13 cellular contexts compared by ENCODE assay signal in the genomic region with DNA sequence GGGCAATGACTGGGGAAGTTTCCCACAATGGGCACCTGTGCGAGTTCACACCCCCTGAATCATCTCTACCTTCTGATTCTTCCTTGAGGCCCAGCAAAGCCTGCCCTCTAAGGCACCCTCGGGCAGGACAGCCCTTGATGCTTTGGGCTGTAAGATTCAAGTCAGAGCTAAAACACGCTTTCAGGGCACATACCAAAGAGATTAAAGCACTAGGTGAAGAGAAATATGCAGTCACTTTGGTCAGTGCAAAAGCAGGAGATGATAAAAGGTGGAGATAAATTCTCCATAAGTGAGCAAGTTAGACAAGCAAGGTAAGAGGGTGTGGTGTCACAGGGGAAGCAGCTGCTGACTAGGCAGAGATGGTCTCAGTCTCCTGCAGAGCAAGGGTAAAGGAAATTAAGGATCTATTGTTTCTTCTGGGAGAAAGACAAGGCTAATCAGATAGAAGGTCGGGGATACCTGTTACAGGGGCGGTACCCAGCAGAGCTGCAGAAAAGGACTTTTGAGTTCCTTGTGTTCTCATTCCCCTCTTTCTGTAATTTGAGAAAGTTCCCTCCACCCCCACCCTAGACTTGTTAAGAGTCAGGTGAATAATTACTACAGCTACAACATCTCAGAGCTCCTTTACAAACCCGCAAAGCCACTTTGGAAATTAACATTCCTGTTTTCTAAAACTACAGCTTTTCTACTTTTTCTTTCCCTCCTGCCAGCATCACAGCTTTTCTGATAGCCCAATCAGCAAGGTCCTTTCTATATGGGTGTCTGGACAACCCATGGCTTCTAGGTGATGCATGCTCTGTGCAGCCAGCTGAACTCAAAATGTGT. TPM values are rescaled to one million over a fixed set of nuclear protein-coding genes. Genes with fewer than 3 reads are reported as not detected.
DNase-seq lines count a peak whose midpoint lies in the region; ATAC-seq, FAIRE-seq and TF ChIP-seq lines count a peak whose summit lies in the region.
"Had no signal": no experiment of that assay in that cellular context is flagged by ENCODE, and none has a peak within 500 bp of the region (broad histone marks: within the 10 kb centered on the region; RNA-seq: fewer than 3 reads in every experiment).

No MANE protein-coding gene starts in this region.

- H3K4me2 ChIP-seq in H1 (ENCODE audit: insufficient read depth in 1 of 2, low read depth in 2 of 2, low read length in 2 of 2) (peak overlapping the region; percentile 59 to 69), mesenchymal stem cell (ENCODE audit: low read length, poor library complexity, severe bottlenecking) (no peak overlapping the region)

- no peak overlapping the region for H2BK15ac ChIP-seq in H1 (ENCODE audit: low read length)
- peak overlapping the region; percentile 18 for H2BK15ac ChIP-seq in mesenchymal stem cell (ENCODE audit: low read depth, poor library complexity, severe bottlenecking)

- no peak for TF ChIP-seq EP300 in H1 (IDR thresholded peaks at IDR 0.05; ENCODE audit: borderline replicate concordance in 1 of 2, low read depth in 2 of 2, low read length in 2 of 2)

- POLR2A ChIA-PET in H1 (lab: Charles Lee; ENCODE audit: partially characterized antibody) = interaction anchor here (0.8 to 2.6 kb wide), 7 partner anchors 10 to 99 kb away, joined by 4 to 17 read pairs (median 6); no protein-coding TSS in a partner anchor

- peak overlapping the region; percentile 41 for H3K27ac Mint-ChIP-seq in stimulated activated naive CD8-positive, alpha-beta T cell treated with anti-CD3 and anti-CD28 coated beads, Interleukin-15, Interleukin-2, amounts not matched to agents 100 ng/mL and 50 ng/mL, for 24 hours
- no peak overlapping the region for H3K27ac Mint-ChIP-seq in stimulated activated naive CD8-positive, alpha-beta T cell treated with anti-CD3 and anti-CD28 coated beads, Interleukin-15, amount 100 ng/mL, for 72 hours

- intact Hi-C loops in pancreas (cut with DNase I) = no loop called here

- TF ChIP-seq RAD21 in H1 (IDR thresholded peaks at IDR 0.05 in 1 of 2, conservative IDR thresholded peaks at IDR 0.05 in 1 of 2; ENCODE audit: low read depth in 2 of 2, low read length in 2 of 2) = no peak; a peak in 1 of 4 replicates

- H3K23ac ChIP-seq in H1 (ENCODE audit: insufficient read length) (no peak overlapping the region), mesenchymal stem cell (ENCODE audit: low read length in 2 of 2) (no peak overlapping the region)

- H3K4ac ChIP-seq in H1 (replicated peaks; ENCODE audit: insufficient read length, low read depth, low read length) (peak overlapping the region; percentile 70), mesenchymal stem cell (ENCODE audit: low read depth in 1 of 2, low read length in 2 of 2) (no peak overlapping the region)

- no peak for DNase-seq in stimulated activated naive CD8-positive, alpha-beta T cell treated with anti-CD3 and anti-CD28 coated beads, Interleukin-15, amount 100 ng/mL, for 72 hours
- peak; percentile 52 to 57 for DNase-seq in H1 (ENCODE audit: low read depth in 1 of 2, low spot score in 2 of 2)
- no peak for DNase-seq in mesenchymal stem cell
- DNase-seq in pancreas = no peak
- no peak for DNase-seq in activated CD8-positive, alpha-beta memory T cell treated with anti-CD3 and anti-CD28 coated beads, Interleukin-2, amount 50 U/mL, for 48 hours
- DNase-seq: activated T-cell treated with anti-CD3 and anti-CD28 coated beads for 4 hours, DND-41, dorsolateral prefrontal cortex, NCI-H524 treated with DMSO at 0.1 percent for 48 hours, Right ventricle myocardium superior had no signal

- no peaks in the 10 kb centered on the region for H3K9me3 ChIP-seq in H1 (ENCODE audit: insufficient read depth in 2 of 2, low read depth in 1 of 2, low read length in 1 of 2)
- no peaks in the 10 kb centered on the region for H3K9me3 ChIP-seq in mesenchymal stem cell (ENCODE audit: control insufficient read depth, low read length)
- H3K9me3 ChIP-seq in pancreas = no peaks in the 10 kb centered on the region

- H2BK120ac ChIP-seq in H1 (replicated peaks; ENCODE audit: low read depth, low read length) (peak overlapping the region; percentile 47), mesenchymal stem cell (ENCODE audit: low read depth, low read length) (no peak overlapping the region)

- H3K27me3 Mint-ChIP-seq in stimulated activated naive CD8-positive, alpha-beta T cell treated with anti-CD3 and anti-CD28 coated beads, Interleukin-15, Interleukin-2, amounts not matched to agents 100 ng/mL and 50 ng/mL, for 24 hours = peaks cover 3% of the 10 kb centered on the region
- H3K27me3 Mint-ChIP-seq in stimulated activated naive CD8-positive, alpha-beta T cell treated with anti-CD3 and anti-CD28 coated beads, Interleukin-15, amount 100 ng/mL, for 72 hours = peaks cover 21% of the 10 kb centered on the region

- no peaks in the 10 kb centered on the region for H4K20me1 ChIP-seq in H1 (replicated peaks in 1 of 2; ENCODE audit: control insufficient read depth in 1 of 2, insufficient read depth in 2 of 2, low read length in 2 of 2)

- H3K4me3 ChIP-seq in H1 (ENCODE audit: extremely low read depth in 1 of 4, insufficient read depth in 2 of 4, low read depth in 3 of 4, low read length in 4 of 4) = peak overlapping the region in 1 of 4 experiments; percentile 33; a peak in 3 of 8 replicates
- H3K4me3 ChIP-seq in mesenchymal stem cell (ENCODE audit: insufficient read depth in 1 of 2, low read depth in 1 of 2, low read length in 2 of 2) = no peak overlapping the region
- no peak overlapping the region for H3K4me3 ChIP-seq in pancreas
- H3K4me3 ChIP-seq: dorsolateral prefrontal cortex had no signal

- TF ChIP-seq CTCF in H1 (IDR thresholded peaks at IDR 0.05; ENCODE audit: control extremely low read depth in 1 of 3, insufficient read depth in 1 of 3, low read depth in 1 of 3, low read length in 3 of 3) (no peak), pancreas (IDR thresholded peaks at IDR 0.05) (no peak)

- H3K4me3 Mint-ChIP-seq in stimulated activated naive CD8-positive, alpha-beta T cell treated with anti-CD3 and anti-CD28 coated beads, Interleukin-15, Interleukin-2, amounts not matched to agents 100 ng/mL and 50 ng/mL, for 24 hours = no peak overlapping the region
- H3K4me3 Mint-ChIP-seq in stimulated activated naive CD8-positive, alpha-beta T cell treated with anti-CD3 and anti-CD28 coated beads, Interleukin-15, amount 100 ng/mL, for 72 hours = no peak overlapping the region

- H3K9ac ChIP-seq in H1 (replicated peaks in 1 of 4; ENCODE audit: extremely low read depth in 1 of 4, low read depth in 3 of 4, low read length in 3 of 4) (peak overlapping the region in 1 of 4 experiments; percentile 6; a peak in 2 of 7 replicates), mesenchymal stem cell (ENCODE audit: low read length) (no peak overlapping the region)

- H3K56ac ChIP-seq in H1 (replicated peaks; ENCODE audit: insufficient read length, low read depth, low read length) = no peak overlapping the region

- H2BK20ac ChIP-seq in H1 (ENCODE audit: low read length) = peak overlapping the region; percentile 98

- H3K79me1 ChIP-seq in H1 (ENCODE audit: low read depth, low read length) = peaks cover 5% of the 10 kb centered on the region; the same call in 1 of the 2 replicates
- H3K79me1 ChIP-seq in mesenchymal stem cell (replicated peaks; ENCODE audit: low read length, poor library complexity, severe bottlenecking) = peaks cover 14% of the 10 kb centered on the region

- no peak for TF ChIP-seq POLR2A in H1 (IDR thresholded peaks at IDR 0.05; ENCODE audit: control extremely low read depth in 1 of 2, low read depth in 2 of 2, low read length in 2 of 2)

- peak overlapping the region; percentile 91 for H2AK5ac ChIP-seq in H1 (ENCODE audit: low read depth, low read length)
- H2AK5ac ChIP-seq in mesenchymal stem cell (ENCODE audit: low read length, severe bottlenecking) = peak overlapping the region; percentile 86

- peak overlapping the region; percentile 97 for H2BK12ac ChIP-seq in H1 (ENCODE audit: low read depth, low read length)
- no peak overlapping the region for H2BK12ac ChIP-seq in mesenchymal stem cell (ENCODE audit: low read length in 2 of 2)

- H3K27ac ChIP-seq in H1 (ENCODE audit: low read depth, low read length) (peak overlapping the region; percentile 69), mesenchymal stem cell (ENCODE audit: low read length, poor library complexity, severe bottlenecking) (peak overlapping the region; percentile 8), pancreas (peak overlapping the region in 1 of 4 donors; percentile 7)
- H3K27ac ChIP-seq: dorsolateral prefrontal cortex had no signal

- peaks cover 7% of the 10 kb centered on the region for H3K4me1 Mint-ChIP-seq in stimulated activated naive CD8-positive, alpha-beta T cell treated with anti-CD3 and anti-CD28 coated beads, Interleukin-15, Interleukin-2, amounts not matched to agents 100 ng/mL and 50 ng/mL, for 24 hours (ENCODE audit: low read depth)
- no peaks in the 10 kb centered on the region for H3K4me1 Mint-ChIP-seq in stimulated activated naive CD8-positive, alpha-beta T cell treated with anti-CD3 and anti-CD28 coated beads, Interleukin-15, amount 100 ng/mL, for 72 hours

- H4K91ac ChIP-seq in H1 (replicated peaks; ENCODE audit: insufficient read length, low read length) = peak overlapping the region; percentile 81
- H4K91ac ChIP-seq in mesenchymal stem cell (ENCODE audit: low read length) = no peak overlapping the region

- H4K8ac ChIP-seq in H1 (ENCODE audit: extremely low read depth, insufficient read depth, low read length) (no peak overlapping the region; the same call in 1 of the 2 replicates), mesenchymal stem cell (ENCODE audit: low read length) (no peak overlapping the region)

- H3K23me2 ChIP-seq in H1 (ENCODE audit: low read depth, low read length) = no peaks in the 10 kb centered on the region

- H3K36me3 Mint-ChIP-seq in stimulated activated naive CD8-positive, alpha-beta T cell treated with anti-CD3 and anti-CD28 coated beads, Interleukin-15, Interleukin-2, amounts not matched to agents 100 ng/mL and 50 ng/mL, for 24 hours (ENCODE audit: low read depth) = no peaks in the 10 kb centered on the region

- no peaks in the 10 kb centered on the region for H3K9me3 Mint-ChIP-seq in stimulated activated naive CD8-positive, alpha-beta T cell treated with anti-CD3 and anti-CD28 coated beads, Interleukin-15, Interleukin-2, amounts not matched to agents 100 ng/mL and 50 ng/mL, for 24 hours
- H3K9me3 Mint-ChIP-seq in stimulated activated naive CD8-positive, alpha-beta T cell treated with anti-CD3 and anti-CD28 coated beads, Interleukin-15, amount 100 ng/mL, for 72 hours = no peaks in the 10 kb centered on the region

- no peak overlapping the region for H2AFZ ChIP-seq in H1 (ENCODE audit: low read length)
- H2AFZ ChIP-seq in mesenchymal stem cell (ENCODE audit: low read depth, low read length) = no peak overlapping the region

- H3K18ac ChIP-seq in H1 (ENCODE audit: extremely low read depth, low read length) (peak overlapping the region; percentile 93), mesenchymal stem cell (ENCODE audit: low read depth in 1 of 2, low read length in 2 of 2) (peak overlapping the region in 1 of 2 experiments; percentile 65)

- H4K5ac ChIP-seq in H1 (ENCODE audit: insufficient read length, low read depth, low read length) = peak overlapping the region; percentile 30

- ATAC-seq in stimulated activated naive CD8-positive, alpha-beta T cell treated with anti-CD3 and anti-CD28 coated beads, Interleukin-15, amount 100 ng/mL, for 72 hours = no peak
- ATAC-seq in GM18870 (IDR thresholded peaks at IDR 0.05; ENCODE audit: unreplicated experiment) = no peak
- ATAC-seq in pancreas = no peak
- no peak for ATAC-seq in HG02571 (IDR thresholded peaks at IDR 0.05; ENCODE audit: unreplicated experiment)

- H2BK5ac ChIP-seq in H1 (ENCODE audit: low read depth, low read length) (peak overlapping the region; percentile 94; the same call in 1 of the 2 replicates), mesenchymal stem cell (ENCODE audit: low read depth, low read length, poor library complexity, severe bottlenecking) (peak overlapping the region; percentile 57)

- no peaks in the 10 kb centered on the region for H3K27me3 ChIP-seq in H1 (replicated peaks in 1 of 4; ENCODE audit: control insufficient read depth in 3 of 4, extremely low read depth in 1 of 4, insufficient read depth in 3 of 4, low read length in 3 of 4)
- no peaks in the 10 kb centered on the region for H3K27me3 ChIP-seq in mesenchymal stem cell (ENCODE audit: control insufficient read depth in 1 of 2, insufficient read depth in 1 of 2, low read length in 2 of 2)
- no peaks in the 10 kb centered on the region for H3K27me3 ChIP-seq in pancreas

- peak; percentile 92 for FAIRE-seq in H1 (lab: Jason Lieb, UNC)
- no peak for FAIRE-seq in pancreas (lab: Jason Lieb, UNC)

- peaks cover 6 to 31% (median 15%) of the 10 kb centered on the region in 4 experiments for H3K4me1 ChIP-seq in H1 (replicated peaks in 1 of 4; ENCODE audit: control insufficient read depth in 3 of 4, insufficient read depth in 4 of 4, low read length in 3 of 4)
- H3K4me1 ChIP-seq in mesenchymal stem cell (ENCODE audit: control insufficient read depth, insufficient read depth, low read depth, low read length) = peaks cover 29% of the 10 kb centered on the region
- H3K4me1 ChIP-seq in pancreas = peaks cover 7 to 33% (median 14%) of the 10 kb centered on the region in 3 donors

- H3K14ac ChIP-seq in H1 (ENCODE audit: insufficient read length) (no peak overlapping the region), mesenchymal stem cell (ENCODE audit: low read length in 2 of 2) (no peak overlapping the region)

- H3K36me3 ChIP-seq in H1 (ENCODE audit: control insufficient read depth in 2 of 4, insufficient read depth in 4 of 4, low read length in 3 of 4) (peaks cover 7 to 79% (median 23%) of the 10 kb centered on the region in 4 experiments; a peak in 7 of 8 replicates), mesenchymal stem cell (ENCODE audit: control insufficient read depth in 1 of 2, insufficient read depth in 2 of 2, low read depth in 1 of 2, low read length in 2 of 2) (peaks cover 0 to 22% of the 10 kb centered on the region in 2 experiments), pancreas (peaks cover 0 to 13% (median 3%) of the 10 kb centered on the region in 3 donors)

- CTCF ChIA-PET in H1 (lab: Charles Lee; ENCODE audit: partially characterized antibody) = interaction anchor here (0.7 to 7.3 kb wide), 8 partner anchors 7 to 111 kb away, joined by 3 to 52 read pairs (median 5); no protein-coding TSS in a partner anchor

- WGBS in H1 (ENCODE audit: extremely low coverage in 1 of 2, insufficient coverage in 1 of 2, insufficient read length in 1 of 2, insufficient replicate concordance in 2 of 2, low coverage in 1 of 2, low lambda C conversion rate in 2 of 2, missing lambda C conversion rate in 1 of 2), 2 experiments = 36% methylated on average over 6 of the region's 6 CpGs; no CpG with 5 or more reads in 1 of the 2 experiments
- 82% methylated on average over 6 of the region's 6 CpGs for WGBS in mesenchymal stem cell
- WGBS in pancreas, 2 donors = 75% methylated on average over 6 of the region's 6 CpGs

- peaks cover 0 to 5% of the 10 kb centered on the region in 2 experiments; a peak in 1 of 4 replicates for H3K79me2 ChIP-seq in H1 (ENCODE audit: control insufficient read depth in 1 of 2, insufficient read depth in 2 of 2, low read length in 2 of 2)

RNA-seq across cellular contexts. Expression of a gene that starts 26.4 kb away (rescaled TPM):
- total RNA-seq in H1 (2021; fragmentation: NEBNext Ultra II Directional; extraction: Animal tissue kit (Norgen Biotek cat#: 25700)) = 245 and 264 TPM in 2 replicates
- polyA plus RNA-seq in H1 (2011; rRNA removed) (169 and 199 TPM in 2 replicates), pancreas (10 to 100 TPM; 54.5 to 98.4 TPM)
- 145 TPM for polyA plus RNA-seq in H1 (2011; cell fraction: cytosol; rRNA removed)
- polyA plus RNA-seq in H1 (2011; cell fraction: nucleus; rRNA removed) = 149 TPM
- polyA plus RNA-seq in H1 (2012, experiment 1 of 2) = 232 to 293 TPM (median 265 TPM) in 4 replicates
- 278 TPM for polyA plus RNA-seq in H1 (2012, experiment 2 of 2)
- 242 TPM for polyA plus RNA-seq in H1 (2013, experiment 1 of 2)
- polyA plus RNA-seq in H1 (2013, experiment 2 of 2) = 244 TPM
- polyA minus RNA-seq in H1 (2011; rRNA and poly(A)+ RNA removed) = 142 and 150 TPM in 2 replicates
- 109 TPM for polyA minus RNA-seq in H1 (2011; cell fraction: cytosol; rRNA and poly(A)+ RNA removed)
- 70.1 TPM for polyA minus RNA-seq in H1 (2011; cell fraction: nucleus; rRNA and poly(A)+ RNA removed)
- 537 TPM for polyA plus RNA-seq in mesenchymal stem cell (2013, experiment 1 of 2)
- polyA plus RNA-seq in mesenchymal stem cell (2013, experiment 2 of 2) = 536 TPM
- 100 to 1,000 TPM in 1 of 6 donors, 10 to 100 TPM in 5; 44.1 to 120 (median 53.1) TPM for total RNA-seq in pancreas

Comparison
In these comparisons a context has a peak if more than half of its experiments do, and no peak if none do; other contexts are left out.
1. DNase-seq: peak in H1 (2 of 2); none in stimulated activated naive CD8-positive, alpha-beta T cell treated with anti-CD3 and anti-CD28 coated beads, Interleukin-15, amount 100 ng/mL, for 72 hours (0 of 2), mesenchymal stem cell (single experiment), pancreas (0 of 6) and activated CD8-positive, alpha-beta memory T cell treated with anti-CD3 and anti-CD28 coated beads, Interleukin-2, amount 50 U/mL, for 48 hours (single experiment).